1 cellular context compared by ENCODE assay signal in the genomic region with DNA sequence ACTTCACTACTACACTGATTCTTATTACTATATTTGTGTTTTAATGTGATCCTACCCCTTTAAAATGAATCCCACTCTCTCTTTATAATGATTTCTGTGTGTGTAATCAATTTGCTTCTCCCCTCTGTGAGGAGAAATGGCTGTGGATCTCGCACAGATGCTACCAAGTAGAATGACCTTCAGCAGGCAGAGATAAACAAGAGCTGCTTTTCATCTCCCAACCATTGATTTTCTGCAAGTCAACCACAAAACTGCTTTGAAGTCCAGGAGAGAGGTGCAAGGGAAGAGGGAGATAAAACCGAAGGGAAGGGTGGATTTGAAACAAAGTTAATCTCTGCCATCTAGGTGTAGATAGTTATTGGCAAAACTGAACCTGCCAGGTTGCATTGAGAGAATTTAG.
TF ChIP-seq lines count a peak whose summit lies in the region.

No MANE protein-coding gene starts in this region.

TF ChIP-seq in HepG2, 621 proteins besides CTCF, POLR2A, EP300 and RAD21 (continued from another document and continues in another):
- TF ChIP-seq ZNF639 (CRISPR knock-in tag; conservative IDR thresholded peaks at IDR 0.05) = no peak
- TF ChIP-seq ZFP90 (CRISPR knock-in tag; IDR thresholded peaks at IDR 0.05; ENCODE audit: borderline replicate concordance) = no peak
- TF ChIP-seq BRD4 (CRISPR knock-in tag; IDR thresholded peaks at IDR 0.05) = no peak
- no peak for TF ChIP-seq KLF13 (CRISPR knock-in tag; IDR thresholded peaks at IDR 0.05)
- no peak for TF ChIP-seq ZNF713 (CRISPR knock-in tag; IDR thresholded peaks at IDR 0.05)
- no peak for TF ChIP-seq GABPB1 (CRISPR knock-in tag; IDR thresholded peaks at IDR 0.05)
- no peak for TF ChIP-seq NFYB (CRISPR knock-in tag; IDR thresholded peaks at IDR 0.05)
- TF ChIP-seq SMYD3 (CRISPR knock-in tag; IDR thresholded peaks at IDR 0.05) = peak; percentile 88
- TF ChIP-seq, protein P1, sequence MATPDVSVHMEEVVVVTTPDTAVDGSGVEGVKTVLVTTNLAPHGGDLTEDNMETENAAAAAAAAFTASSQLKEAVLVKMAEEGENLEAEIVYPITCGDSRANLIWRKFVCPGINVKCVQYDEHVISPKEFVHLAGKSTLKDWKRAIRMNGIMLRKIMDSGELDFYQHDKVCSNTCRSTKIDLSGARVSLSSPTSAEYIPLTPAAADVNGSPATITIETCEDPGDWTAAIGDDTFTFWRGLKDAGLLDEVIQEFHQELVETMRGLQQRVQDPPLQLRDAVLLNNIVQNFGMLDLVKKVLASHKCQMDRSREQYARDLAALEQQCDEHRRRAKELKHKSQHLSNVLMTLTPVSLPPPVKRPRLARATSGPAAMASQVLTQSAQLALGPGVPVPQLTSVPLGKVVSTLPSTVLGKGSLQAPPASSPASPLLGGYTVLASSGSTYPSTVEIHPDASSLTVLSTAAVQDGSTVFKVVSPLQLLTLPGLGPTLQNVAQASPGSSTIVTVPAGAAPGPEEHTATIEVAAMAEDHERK (CRISPR knock-in tag; IDR thresholded peaks at IDR 0.05; ENCODE audit: low read depth) = no peak
- TF ChIP-seq, protein P2, sequence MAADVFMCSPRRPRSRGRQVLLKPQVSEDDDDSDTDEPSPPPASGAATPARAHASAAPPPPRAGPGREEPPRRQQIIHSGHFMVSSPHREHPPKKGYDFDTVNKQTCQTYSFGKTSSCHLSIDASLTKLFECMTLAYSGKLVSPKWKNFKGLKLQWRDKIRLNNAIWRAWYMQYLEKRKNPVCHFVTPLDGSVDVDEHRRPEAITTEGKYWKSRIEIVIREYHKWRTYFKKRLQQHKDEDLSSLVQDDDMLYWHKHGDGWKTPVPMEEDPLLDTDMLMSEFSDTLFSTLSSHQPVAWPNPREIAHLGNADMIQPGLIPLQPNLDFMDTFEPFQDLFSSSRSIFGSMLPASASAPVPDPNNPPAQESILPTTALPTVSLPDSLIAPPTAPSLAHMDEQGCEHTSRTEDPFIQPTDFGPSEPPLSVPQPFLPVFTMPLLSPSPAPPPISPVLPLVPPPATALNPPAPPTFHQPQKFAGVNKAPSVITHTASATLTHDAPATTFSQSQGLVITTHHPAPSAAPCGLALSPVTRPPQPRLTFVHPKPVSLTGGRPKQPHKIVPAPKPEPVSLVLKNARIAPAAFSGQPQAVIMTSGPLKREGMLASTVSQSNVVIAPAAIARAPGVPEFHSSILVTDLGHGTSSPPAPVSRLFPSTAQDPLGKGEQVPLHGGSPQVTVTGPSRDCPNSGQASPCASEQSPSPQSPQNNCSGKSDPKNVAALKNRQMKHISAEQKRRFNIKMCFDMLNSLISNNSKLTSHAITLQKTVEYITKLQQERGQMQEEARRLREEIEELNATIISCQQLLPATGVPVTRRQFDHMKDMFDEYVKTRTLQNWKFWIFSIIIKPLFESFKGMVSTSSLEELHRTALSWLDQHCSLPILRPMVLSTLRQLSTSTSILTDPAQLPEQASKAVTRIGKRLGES (CRISPR knock-in tag; IDR thresholded peaks at IDR 0.05; ENCODE audit: borderline replicate concordance) = no peak
- peak; percentile 60; the same call in 1 of the 2 replicates for TF ChIP-seq ZBTB33 (CRISPR knock-in tag; IDR thresholded peaks at IDR 0.05)
- no peak for TF ChIP-seq CENPBD1 (CRISPR knock-in tag; IDR thresholded peaks at IDR 0.05; ENCODE audit: borderline replicate concordance, low read depth)
- no peak for TF ChIP-seq ZNF558 (CRISPR knock-in tag; IDR thresholded peaks at IDR 0.05; ENCODE audit: borderline replicate concordance)
- no peak for TF ChIP-seq SCMH1 (CRISPR knock-in tag; IDR thresholded peaks at IDR 0.05; ENCODE audit: borderline replicate concordance)
- TF ChIP-seq SRF (IDR thresholded peaks at IDR 0.05; ENCODE audit: low read depth, low read length) = no peak
- TF ChIP-seq, protein P3, sequence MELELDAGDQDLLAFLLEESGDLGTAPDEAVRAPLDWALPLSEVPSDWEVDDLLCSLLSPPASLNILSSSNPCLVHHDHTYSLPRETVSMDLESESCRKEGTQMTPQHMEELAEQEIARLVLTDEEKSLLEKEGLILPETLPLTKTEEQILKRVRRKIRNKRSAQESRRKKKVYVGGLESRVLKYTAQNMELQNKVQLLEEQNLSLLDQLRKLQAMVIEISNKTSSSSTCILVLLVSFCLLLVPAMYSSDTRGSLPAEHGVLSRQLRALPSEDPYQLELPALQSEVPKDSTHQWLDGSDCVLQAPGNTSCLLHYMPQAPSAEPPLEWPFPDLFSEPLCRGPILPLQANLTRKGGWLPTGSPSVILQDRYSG (CRISPR knock-in tag; IDR thresholded peaks at IDR 0.05) = 0 out of 2 replicates have a peak, but pooled peaks have one; percentile 58
- TF ChIP-seq POLR2AphosphoS5 (IDR thresholded peaks at IDR 0.05; ENCODE audit: low read depth, low read length) = no peak
- TF ChIP-seq, protein P4, sequence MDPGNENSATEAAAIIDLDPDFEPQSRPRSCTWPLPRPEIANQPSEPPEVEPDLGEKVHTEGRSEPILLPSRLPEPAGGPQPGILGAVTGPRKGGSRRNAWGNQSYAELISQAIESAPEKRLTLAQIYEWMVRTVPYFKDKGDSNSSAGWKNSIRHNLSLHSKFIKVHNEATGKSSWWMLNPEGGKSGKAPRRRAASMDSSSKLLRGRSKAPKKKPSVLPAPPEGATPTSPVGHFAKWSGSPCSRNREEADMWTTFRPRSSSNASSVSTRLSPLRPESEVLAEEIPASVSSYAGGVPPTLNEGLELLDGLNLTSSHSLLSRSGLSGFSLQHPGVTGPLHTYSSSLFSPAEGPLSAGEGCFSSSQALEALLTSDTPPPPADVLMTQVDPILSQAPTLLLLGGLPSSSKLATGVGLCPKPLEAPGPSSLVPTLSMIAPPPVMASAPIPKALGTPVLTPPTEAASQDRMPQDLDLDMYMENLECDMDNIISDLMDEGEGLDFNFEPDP (CRISPR knock-in tag; conservative IDR thresholded peaks at IDR 0.05) = no peak
- no peak for TF ChIP-seq ZNF530 (CRISPR knock-in tag; IDR thresholded peaks at IDR 0.05; ENCODE audit: low read depth)
- no peak for TF ChIP-seq ZNF136 (CRISPR knock-in tag; IDR thresholded peaks at IDR 0.05; ENCODE audit: low read depth)
- peak; percentile 97 for TF ChIP-seq GATAD2A (CRISPR knock-in tag; IDR thresholded peaks at IDR 0.05)
- TF ChIP-seq MEIS1 (CRISPR knock-in tag; IDR thresholded peaks at IDR 0.05; ENCODE audit: borderline replicate concordance) = 0 out of 2 replicates have a peak, but pooled peaks have one; percentile 30
- TF ChIP-seq ZNF746 (CRISPR knock-in tag; IDR thresholded peaks at IDR 0.05) = no peak
- TF ChIP-seq ZNF3 (CRISPR knock-in tag; IDR thresholded peaks at IDR 0.05) = no peak
- TF ChIP-seq RBM39 (IDR thresholded peaks at IDR 0.05; ENCODE audit: low read depth, low read length, poor library complexity, severe bottlenecking) = no peak
- TF ChIP-seq NCOA1 (CRISPR knock-in tag; IDR thresholded peaks at IDR 0.05) = no peak
- no peak for TF ChIP-seq PCBP1 (IDR thresholded peaks at IDR 0.05; ENCODE audit: borderline replicate concordance, low read depth, low read length)
- TF ChIP-seq ZNF329 (CRISPR knock-in tag; IDR thresholded peaks at IDR 0.05; ENCODE audit: low read depth) = no peak
- peak; percentile 66 for TF ChIP-seq FOSL2 (CRISPR knock-in tag; IDR thresholded peaks at IDR 0.05)
- TF ChIP-seq SPEN (CRISPR knock-in tag; IDR thresholded peaks at IDR 0.05; ENCODE audit: low read depth) = no peak
- TF ChIP-seq HNRNPK (IDR thresholded peaks at IDR 0.05; ENCODE audit: low read depth, low read length, poor library complexity, severe bottlenecking) = no peak
- no peak for TF ChIP-seq GTF3A (CRISPR knock-in tag; conservative IDR thresholded peaks at IDR 0.05)
- TF ChIP-seq HNF4A (CRISPR knock-in tag; IDR thresholded peaks at IDR 0.05) = peak; percentile 83
- no peak for TF ChIP-seq ZUFSP (CRISPR knock-in tag; IDR thresholded peaks at IDR 0.05; ENCODE audit: borderline replicate concordance)
- TF ChIP-seq U2AF1 (optimal IDR thresholded peaks at IDR 0.05; ENCODE audit: low read depth, low read length) = no peak
- TF ChIP-seq MYNN (CRISPR knock-in tag; IDR thresholded peaks at IDR 0.05; ENCODE audit: low read depth) = no peak
- TF ChIP-seq, protein P5, sequence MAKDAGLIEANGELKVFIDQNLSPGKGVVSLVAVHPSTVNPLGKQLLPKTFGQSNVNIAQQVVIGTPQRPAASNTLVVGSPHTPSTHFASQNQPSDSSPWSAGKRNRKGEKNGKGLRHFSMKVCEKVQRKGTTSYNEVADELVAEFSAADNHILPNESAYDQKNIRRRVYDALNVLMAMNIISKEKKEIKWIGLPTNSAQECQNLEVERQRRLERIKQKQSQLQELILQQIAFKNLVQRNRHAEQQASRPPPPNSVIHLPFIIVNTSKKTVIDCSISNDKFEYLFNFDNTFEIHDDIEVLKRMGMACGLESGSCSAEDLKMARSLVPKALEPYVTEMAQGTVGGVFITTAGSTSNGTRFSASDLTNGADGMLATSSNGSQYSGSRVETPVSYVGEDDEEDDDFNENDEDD (CRISPR knock-in tag; IDR thresholded peaks at IDR 0.05; ENCODE audit: borderline replicate concordance) = peak; percentile 24; the same call in 1 of the 2 replicates
- no peak for TF ChIP-seq ZNF7 (CRISPR knock-in tag; IDR thresholded peaks at IDR 0.05)
- TF ChIP-seq SUZ12 (IDR thresholded peaks at IDR 0.05; ENCODE audit: low read depth, low read length) = no peak
- peak; percentile 69; the same call in 1 of the 2 replicates for TF ChIP-seq MEIS2 (CRISPR knock-in tag; IDR thresholded peaks at IDR 0.05)
- TF ChIP-seq JARID2 (CRISPR knock-in tag; IDR thresholded peaks at IDR 0.05; ENCODE audit: insufficient replicate concordance) = no peak
- TF ChIP-seq NBN (conservative IDR thresholded peaks at IDR 0.05) = no peak
- no peak for TF ChIP-seq KMT2A (CRISPR knock-in tag; IDR thresholded peaks at IDR 0.05)
- TF ChIP-seq GLMP (CRISPR knock-in tag; IDR thresholded peaks at IDR 0.05; ENCODE audit: borderline replicate concordance) = no peak
- no peak for TF ChIP-seq MEF2D (CRISPR knock-in tag; IDR thresholded peaks at IDR 0.05)
- TF ChIP-seq SMARCE1 (IDR thresholded peaks at IDR 0.05; ENCODE audit: borderline replicate concordance) = no peak
- no peak for TF ChIP-seq ZNF430 (CRISPR knock-in tag; IDR thresholded peaks at IDR 0.05)
- TF ChIP-seq KAT7 (CRISPR knock-in tag; IDR thresholded peaks at IDR 0.05; ENCODE audit: borderline replicate concordance) = no peak
- TF ChIP-seq, protein P6, sequence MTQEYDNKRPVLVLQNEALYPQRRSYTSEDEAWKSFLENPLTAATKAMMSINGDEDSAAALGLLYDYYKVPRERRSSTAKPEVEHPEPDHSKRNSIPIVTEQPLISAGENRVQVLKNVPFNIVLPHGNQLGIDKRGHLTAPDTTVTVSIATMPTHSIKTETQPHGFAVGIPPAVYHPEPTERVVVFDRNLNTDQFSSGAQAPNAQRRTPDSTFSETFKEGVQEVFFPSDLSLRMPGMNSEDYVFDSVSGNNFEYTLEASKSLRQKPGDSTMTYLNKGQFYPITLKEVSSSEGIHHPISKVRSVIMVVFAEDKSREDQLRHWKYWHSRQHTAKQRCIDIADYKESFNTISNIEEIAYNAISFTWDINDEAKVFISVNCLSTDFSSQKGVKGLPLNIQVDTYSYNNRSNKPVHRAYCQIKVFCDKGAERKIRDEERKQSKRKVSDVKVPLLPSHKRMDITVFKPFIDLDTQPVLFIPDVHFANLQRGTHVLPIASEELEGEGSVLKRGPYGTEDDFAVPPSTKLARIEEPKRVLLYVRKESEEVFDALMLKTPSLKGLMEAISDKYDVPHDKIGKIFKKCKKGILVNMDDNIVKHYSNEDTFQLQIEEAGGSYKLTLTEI (CRISPR knock-in tag; conservative IDR thresholded peaks at IDR 0.05) = no peak
- TF ChIP-seq NR2F6 (IDR thresholded peaks at IDR 0.05) = peak; percentile 72
- TF ChIP-seq NR2F6 (CRISPR knock-in tag; IDR thresholded peaks at IDR 0.05) = peak; percentile 82
- peak; percentile 78 for TF ChIP-seq HHEX (CRISPR knock-in tag; IDR thresholded peaks at IDR 0.05)
